Comparison of ENCODE assay signal across 22 cellular contexts in genomic region chr11:11965192-11965591, GRCh38. TPM values are rescaled to one million over a fixed set of nuclear protein-coding genes. Genes with fewer than 3 reads are reported as not detected.
"Had no signal": no experiment of that assay in that cellular context is flagged by ENCODE, and none has a peak within 500 bp of the region (broad histone marks: within the 10 kb centered on the region; RNA-seq: fewer than 3 reads in every experiment).

No MANE protein-coding gene starts in this region.

- H3K4me1 ChIP-seq: gastrocnemius medialis had no signal

- H3K27me3 ChIP-seq: esophagus squamous epithelium, gastrocnemius medialis, tibial artery had no signal

- H3K36me3 Mint-ChIP-seq: T-cell had no signal

- H3K4me3 ChIP-seq: coronary artery, esophagus squamous epithelium, gastrocnemius medialis, tibial artery had no signal

- DNase-seq: activated CD4-positive, alpha-beta T cell treated with anti-CD3 and anti-CD28 coated beads, Interleukin-2, amount 10 ng/mL, durations not matched to agents 7 days and 5 days; activated CD8-positive, alpha-beta T cell treated with anti-CD3 and anti-CD28 coated beads, Interleukin-2, amount 10 ng/mL, durations not matched to agents 7 days and 5 days; activated naive CD4-positive, alpha-beta T cell; activated naive CD8-positive, alpha-beta T cell treated with anti-CD3 and anti-CD28 coated beads for 36 hours; endodermal cell; esophagus squamous epithelium; gastrocnemius medialis; naive thymus-derived CD4-positive, alpha-beta T cell; retina; stimulated activated CD4-positive, alpha-beta T cell treated with anti-CD3 and anti-CD28 coated beads, Interleukin-4, amount 100 ng/mL, for 4 hours; stimulated activated naive CD8-positive, alpha-beta T cell treated with anti-CD3 and anti-CD28 coated beads, Interleukin-15, amount 100 ng/mL, for 72 hours; T-cell; tibial artery had no signal

- H3K9me3 Mint-ChIP-seq: activated naive CD8-positive, alpha-beta T cell treated with anti-CD3 and anti-CD28 coated beads for 36 hours; activated T-helper 1 cell treated with anti-CD3 and anti-CD28 coated beads, Interleukin-12 subunit alpha, Interleukin-12 subunit beta, Interleukin-2, Interleukin-4 antibody, amounts not matched to agents 30 ng/mL and 10 ng/mL and 1 ng/mL, durations not matched to agents 14 hours and 24 hours and 36 hours; endodermal cell; neural crest cell; T-cell; T-helper 2 cell treated with Interferon-gamma antibody and Interleukin-4, amounts not matched to agents 5 μg/mL and 100 μg/mL, for 36 hours had no signal

- H3K9me3 ChIP-seq: esophagus squamous epithelium, gastrocnemius medialis, tibial artery had no signal

- H3K27ac ChIP-seq: coronary artery, esophagus squamous epithelium, gastrocnemius medialis, tibial artery, VCaP had no signal

- H3K36me3 ChIP-seq: gastrocnemius medialis had no signal

- ATAC-seq: activated CD4-positive, CD25-positive, alpha-beta regulatory T cell treated with anti-CD3 and anti-CD28 coated beads, Interleukin-2, amount 50 U/mL, for 24 hours; activated CD8-positive, alpha-beta T cell treated with anti-CD3 and anti-CD28 coated beads, Interleukin-2, amount 10 ng/mL, durations not matched to agents 7 days and 5 days; gastrocnemius medialis; left lobe of liver; naive thymus-derived CD4-positive, alpha-beta T cell; stimulated activated naive CD8-positive, alpha-beta T cell treated with anti-CD3 and anti-CD28 coated beads, Interleukin-15, amount 100 ng/mL, for 72 hours; T-cell had no signal

- FAIRE-seq: astrocyte, islet of Langerhans had no signal

- H3K4me3 Mint-ChIP-seq: activated CD4-positive, alpha-beta T cell treated with anti-CD3 and anti-CD28 coated beads, Interleukin-2, amount 10 ng/mL, durations not matched to agents 7 days and 5 days; activated CD8-positive, alpha-beta T cell treated with anti-CD3 and anti-CD28 coated beads, Interleukin-2, amount 10 ng/mL, durations not matched to agents 7 days and 5 days; activated naive CD8-positive, alpha-beta T cell treated with anti-CD3 and anti-CD28 coated beads for 36 hours; activated T-helper 1 cell treated with anti-CD3 and anti-CD28 coated beads, Interleukin-12 subunit alpha, Interleukin-12 subunit beta, Interleukin-2, Interleukin-4 antibody, amounts not matched to agents 30 ng/mL and 10 ng/mL and 1 ng/mL, durations not matched to agents 14 hours and 24 hours and 36 hours; endodermal cell; naive thymus-derived CD4-positive, alpha-beta T cell; neural crest cell; stimulated activated naive CD8-positive, alpha-beta T cell treated with anti-CD3 and anti-CD28 coated beads, Interleukin-15, amount 100 ng/mL, for 72 hours; T-cell; T-helper 2 cell treated with Interferon-gamma antibody and Interleukin-4, amounts not matched to agents 5 μg/mL and 100 μg/mL, for 36 hours had no signal

- H3K27ac Mint-ChIP-seq: activated CD8-positive, alpha-beta T cell treated with anti-CD3 and anti-CD28 coated beads, Interleukin-2, amount 10 ng/mL, durations not matched to agents 7 days and 5 days; activated naive CD8-positive, alpha-beta T cell treated with anti-CD3 and anti-CD28 coated beads for 36 hours; activated T-helper 1 cell treated with anti-CD3 and anti-CD28 coated beads, Interleukin-12 subunit alpha, Interleukin-12 subunit beta, Interleukin-2, Interleukin-4 antibody, amounts not matched to agents 30 ng/mL and 10 ng/mL and 1 ng/mL, durations not matched to agents 14 hours and 24 hours and 36 hours; endodermal cell; stimulated activated naive CD8-positive, alpha-beta T cell treated with anti-CD3 and anti-CD28 coated beads, Interleukin-15, amount 100 ng/mL, for 72 hours; T-cell; T-helper 2 cell treated with Interferon-gamma antibody and Interleukin-4, amounts not matched to agents 5 μg/mL and 100 μg/mL, for 36 hours had no signal

RNA-seq across cellular contexts. Expression of gene DKK3, which starts 43.2 kb away (rescaled TPM):
- total RNA-seq: activated CD4-positive, alpha-beta T cell treated with anti-CD3 and anti-CD28 coated beads, Interleukin-2, amount 10 ng/mL, durations not matched to agents 7 days and 5 days; activated T-helper 1 cell treated with anti-CD3 and anti-CD28 coated beads, Interleukin-12 subunit alpha, Interleukin-12 subunit beta, Interleukin-2, Interleukin-4 antibody, amounts not matched to agents 30 ng/mL and 10 ng/mL and 1 ng/mL, durations not matched to agents 14 hours and 24 hours and 36 hours had no signal
